ENCODE assay signal across 1 cellular context in genomic region chr15:99197861-99198260, GRCh38.
TF ChIP-seq lines count a peak whose summit lies in the region.

No MANE protein-coding gene starts in this region.

TF ChIP-seq in A549, 52 proteins besides CTCF, POLR2A, EP300 and RAD21 (continued from another document):
- TF ChIP-seq ELK1 (IDR thresholded peaks at IDR 0.05; ENCODE audit: low read depth, low read length) (no peak), TP53 (CRISPR knock-in tag; IDR thresholded peaks at IDR 0.05) (no peak), CEBPB (IDR thresholded peaks at IDR 0.05) (no peak), FOXS1 (CRISPR knock-in tag; IDR thresholded peaks at IDR 0.05) (no peak), RARB (CRISPR knock-in tag; IDR thresholded peaks at IDR 0.05) (no peak)
- TF ChIP-seq, protein P1, sequence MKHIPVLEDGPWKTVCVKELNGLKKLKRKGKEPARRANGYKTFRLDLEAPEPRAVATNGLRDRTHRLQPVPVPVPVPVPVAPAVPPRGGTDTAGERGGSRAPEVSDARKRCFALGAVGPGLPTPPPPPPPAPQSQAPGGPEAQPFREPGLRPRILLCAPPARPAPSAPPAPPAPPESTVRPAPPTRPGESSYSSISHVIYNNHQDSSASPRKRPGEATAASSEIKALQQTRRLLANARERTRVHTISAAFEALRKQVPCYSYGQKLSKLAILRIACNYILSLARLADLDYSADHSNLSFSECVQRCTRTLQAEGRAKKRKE (CRISPR knock-in tag; IDR thresholded peaks at IDR 0.05; ENCODE audit: low read depth): no peak
